In genomic region chr17:49452173-49452572, GRCh38 we compare ENCODE assay signal across 32 cellular contexts. TPM values are rescaled to one million over a fixed set of nuclear protein-coding genes. Genes with fewer than 3 reads are reported as not detected.
DNase-seq lines count a peak whose midpoint lies in the region; ATAC-seq and TF ChIP-seq lines count a peak whose summit lies in the region.
"Had no signal": no experiment of that assay in that cellular context is flagged by ENCODE, and none has a peak within 500 bp of the region (broad histone marks: within the 10 kb centered on the region; RNA-seq: fewer than 3 reads in every experiment).

No MANE protein-coding gene starts in this region.

- intact Hi-C loops in HCT116 (cut with micrococcal nuclease), result no loop called here
- intact Hi-C loops in CD14-positive monocyte (cut with micrococcal nuclease), result no loop called here

- no peak overlapping the region for H3K4me3 Mint-ChIP-seq in endodermal cell
- H3K4me3 Mint-ChIP-seq in CD14-positive monocyte, result no peak overlapping the region

- H3K4me3 ChIP-seq in BLaER1 treated with 17β-estradiol and CSF1 and Interleukin-3, amounts not matched to agents 10 nM and 100 nM, result no peak overlapping the region
- H3K4me3 ChIP-seq in HCT116 (replicated peaks in 1 of 2; ENCODE audit: low read depth in 1 of 2, low read length in 2 of 2) (no peak overlapping the region), endodermal cell (ENCODE audit: low read length) (no peak overlapping the region)
- H3K4me3 ChIP-seq: gastroesophageal sphincter, right lobe of liver, suprapubic skin had no signal

- H3K9me2 ChIP-seq in HCT116 (ENCODE audit: insufficient read depth), result no peaks in the 10 kb centered on the region

- H3K36me3 ChIP-seq in BLaER1 treated with 17β-estradiol and CSF1 and Interleukin-3, amounts not matched to agents 10 nM and 100 nM, result no peaks in the 10 kb centered on the region
- H3K36me3 ChIP-seq in HCT116 (ENCODE audit: control insufficient read depth in 1 of 2, insufficient read depth in 2 of 2, low read length in 2 of 2) (no peaks in the 10 kb centered on the region), endodermal cell (ENCODE audit: control insufficient read depth, insufficient read depth, low read length) (no peaks in the 10 kb centered on the region)
- H3K36me3 ChIP-seq: gastroesophageal sphincter, neutrophil, right lobe of liver, suprapubic skin had no signal

- TF ChIP-seq RAD21 in HCT116 (IDR thresholded peaks at IDR 0.05; ENCODE audit: low read depth), result no peak

- H3K9me3 ChIP-seq in BLaER1 treated with 17β-estradiol and CSF1 and Interleukin-3, amounts not matched to agents 10 nM and 100 nM (replicated peaks in 1 of 11), result peaks cover 0 to 7% (median 0%) of the 10 kb centered on the region in 11 experiments; a peak in 4 of 22 replicates
- H3K9me3 ChIP-seq in HCT116 (ENCODE audit: control insufficient read depth in 1 of 2, insufficient read depth in 1 of 2, low read depth in 1 of 2, low read length in 2 of 2) (no peaks in the 10 kb centered on the region), endodermal cell (ENCODE audit: control insufficient read depth, low read length) (no peaks in the 10 kb centered on the region)
- H3K9me3 ChIP-seq: gastroesophageal sphincter, neutrophil, right lobe of liver, suprapubic skin had no signal

- H3K27ac Mint-ChIP-seq in endodermal cell (no peak overlapping the region), CD14-positive monocyte (no peak overlapping the region)
- H3K27ac Mint-ChIP-seq: progenitor cell of endocrine pancreas had no signal

- no peaks in the 10 kb centered on the region for H3K79me2 ChIP-seq in HCT116 (ENCODE audit: insufficient read depth, low read length)

- CTCF ChIA-PET in HCT116 (lab: Charles Lee), result no interaction called here

- peak overlapping the region; percentile 33 to 82 (median 72) for H3K4me2 ChIP-seq in BLaER1 treated with 17β-estradiol and CSF1 and Interleukin-3, amounts not matched to agents 10 nM and 100 nM
- H3K4me2 ChIP-seq in HCT116 (ENCODE audit: low read length), result no peak overlapping the region

- H3K9me3 Mint-ChIP-seq in endodermal cell, result no peaks in the 10 kb centered on the region
- no peaks in the 10 kb centered on the region for H3K9me3 Mint-ChIP-seq in CD14-positive monocyte

- no peak overlapping the region for H2AFZ ChIP-seq in HCT116 (ENCODE audit: low read depth, low read length, poor library complexity, severe bottlenecking)

- TF ChIP-seq CTCF in HCT116 (IDR thresholded peaks at IDR 0.05 in 2 of 3, conservative IDR thresholded peaks at IDR 0.05 in 1 of 3; ENCODE audit: borderline replicate concordance in 1 of 3, insufficient read depth in 1 of 3, low read depth in 2 of 3, low read length in 2 of 3) (no peak), endodermal cell (conservative IDR thresholded peaks at IDR 0.05) (no peak), CD14-positive monocyte (IDR thresholded peaks at IDR 0.05) (no peak)

- H4K20me1 ChIP-seq in BLaER1 treated with 17β-estradiol and CSF1 and Interleukin-3, amounts not matched to agents 10 nM and 100 nM, result no peaks in the 10 kb centered on the region
- H4K20me1 ChIP-seq in HCT116 (ENCODE audit: insufficient read depth), result no peaks in the 10 kb centered on the region

- no peak for TF ChIP-seq POLR2A in HCT116 (IDR thresholded peaks at IDR 0.05; ENCODE audit: borderline replicate concordance, extremely low read depth, insufficient read depth, insufficient read length)

- no peak overlapping the region for H3K9ac ChIP-seq in BLaER1 treated with 17β-estradiol and CSF1 and Interleukin-3, amounts not matched to agents 10 nM and 100 nM
- no peak overlapping the region for H3K9ac ChIP-seq in HCT116 (ENCODE audit: low read length)
- no peak overlapping the region for H3K9ac ChIP-seq in endodermal cell (ENCODE audit: extremely low read depth, low read length, poor library complexity, severe bottlenecking)

- peaks cover 56 to 78% (median 67%) of the 10 kb centered on the region in 10 experiments for H3K4me1 ChIP-seq in BLaER1 treated with 17β-estradiol and CSF1 and Interleukin-3, amounts not matched to agents 10 nM and 100 nM
- H3K4me1 ChIP-seq in HCT116 (ENCODE audit: control insufficient read depth in 1 of 2, insufficient read depth in 2 of 2, low read length in 2 of 2), result peaks cover 5 to 27% of the 10 kb centered on the region in 2 experiments; a peak in 3 of 4 replicates
- no peaks in the 10 kb centered on the region for H3K4me1 ChIP-seq in endodermal cell (ENCODE audit: control insufficient read depth, insufficient read depth, low read length)
- H3K4me1 ChIP-seq: gastroesophageal sphincter, right lobe of liver had no signal

- BruUV-seq in HCT116 (replicated peaks; lab: Mats Ljungman, UMichigan), result no TSS peak

- H3K36me3 Mint-ChIP-seq in endodermal cell (ENCODE audit: low read depth) (no peaks in the 10 kb centered on the region), CD14-positive monocyte (no peaks in the 10 kb centered on the region)

- POLR2A ChIA-PET in HCT116 (lab: Charles Lee), result no interaction called here

- no peaks in the 10 kb centered on the region; a peak in 3 of 22 replicates for H3K27me3 ChIP-seq in BLaER1 treated with 17β-estradiol and CSF1 and Interleukin-3, amounts not matched to agents 10 nM and 100 nM
- H3K27me3 ChIP-seq in HCT116 (ENCODE audit: insufficient read depth, low read length) (peaks cover 8% of the 10 kb centered on the region; the same call in 1 of the 2 replicates), endodermal cell (ENCODE audit: control insufficient read depth, insufficient read depth, low read length, poor library complexity, severe bottlenecking) (peaks cover 29% of the 10 kb centered on the region)
- H3K27me3 ChIP-seq: right lobe of liver had no signal

- RAD21 ChIA-PET in HCT116 (lab: Charles Lee; ENCODE audit: low non-redundant PET in 1 of 2, low total read pairs in 2 of 2, uncharacterized antibody in 2 of 2, unreplicated experiment in 2 of 2), result no interaction called here

- H3K4me1 Mint-ChIP-seq in endodermal cell (no peaks in the 10 kb centered on the region), CD14-positive monocyte (peaks cover 25% of the 10 kb centered on the region)

- 0 out of 2 replicates have a peak, but pooled peaks have one; percentile 26 for ATAC-seq in HCT116
- ATAC-seq: gastroesophageal sphincter, left colon, right lobe of liver had no signal

- DNase-seq in HCT116 (ENCODE audit: low read depth, low spot score) (no peak), OCI-M1 (lab: John Stamatoyannopoulos, UW) (peak; percentile 8), endodermal cell (peak; percentile 65), MV-4-11 (lab: John Stamatoyannopoulos, UW) (no peak), OCI-M2 (lab: John Stamatoyannopoulos, UW; ENCODE audit: unreplicated experiment) (no peak), CD14-positive monocyte (ENCODE audit: low spot score) (no peak)
- DNase-seq in central memory CD4-positive, alpha-beta T cell, result no peak
- DNase-seq: ACHN; activated CD4-positive, CD25-positive, alpha-beta regulatory T cell treated with anti-CD3 and anti-CD28 coated beads, Interleukin-2, amount 50 U/mL, for 72 hours; activated gamma-delta T cell; activated T-cell treated with anti-CD3 and anti-CD28 coated beads, Interleukin-2, amount 50 U/mL, for 1 hour; Calu3; caudate nucleus; dermis blood vessel endothelial cell; GOT3; hippocampal formation; KBM-7; left colon; mammary epithelial cell; MM.1S; NCI-H1417 treated with DMSO at 0.1 percent for 48 hours; NCI-H2107; NCI-H446; right lobe of liver; SHP77; stimulated activated naive CD4-positive, alpha-beta T cell had no signal

- WGBS in endodermal cell (ENCODE audit: insufficient coverage in 1 of 2, insufficient read length in 1 of 2), 2 experiments, result 89% methylated on average over 6 of the region's 6 CpGs; no CpG with 5 or more reads in 1 of the 2 experiments

- H3K27ac ChIP-seq in BLaER1 treated with 17β-estradiol and CSF1 and Interleukin-3, amounts not matched to agents 10 nM and 100 nM, result peak overlapping the region in 4 of 11 experiments; percentile 16 to 63 (median 59); a peak in 7 of 22 replicates
- H3K27ac ChIP-seq in HCT116 (ENCODE audit: low read depth, low read length), result no peak overlapping the region
- no peak overlapping the region for H3K27ac ChIP-seq in endodermal cell (ENCODE audit: low read depth, low read length)
- H3K27ac ChIP-seq: neutrophil, right lobe of liver, suprapubic skin had no signal

- H3K27me3 Mint-ChIP-seq in endodermal cell (ENCODE audit: insufficient read depth), result peaks cover 59% of the 10 kb centered on the region
- H3K27me3 Mint-ChIP-seq in CD14-positive monocyte (ENCODE audit: low read depth in 3 of 3), result peaks cover 5 to 14% (median 14%) of the 10 kb centered on the region in 3 donors

TF ChIP-seq in HCT116, 20 proteins besides CTCF, POLR2A, EP300 and RAD21:
- TF ChIP-seq ATF3 (IDR thresholded peaks at IDR 0.05) (no peak), MAX (IDR thresholded peaks at IDR 0.05) (no peak), SRF (IDR thresholded peaks at IDR 0.05; ENCODE audit: low read depth) (no peak), FOSL1 (IDR thresholded peaks at IDR 0.05; ENCODE audit: low read depth) (no peak), ELF1 (IDR thresholded peaks at IDR 0.05; ENCODE audit: borderline replicate concordance, low read depth) (no peak), CBX3 (IDR thresholded peaks at IDR 0.05; ENCODE audit: low read depth) (no peak)
TF ChIP-seq in HCT116: peak in this region for 0.

RNA-seq across cellular contexts. Expression of gene PHB1, which starts 37.5 kb away (rescaled TPM):
- 534 TPM for total RNA-seq in HCT116 (2021; ENCODE audit: unreplicated experiment)
- polyA plus RNA-seq in HCT116 (2012), result 610 and 700 TPM in 2 replicates
- total RNA-seq in endodermal cell, result 100 to 1,000 TPM; 227 to 263 TPM
- 109 TPM for polyA plus RNA-seq in endodermal cell (2013, experiment 1 of 2)
- 101 TPM for polyA plus RNA-seq in endodermal cell (2013, experiment 2 of 2)
- 10 to 100 TPM; 83.9 to 89.2 TPM for polyA plus RNA-seq in CD14-positive monocyte

RNA-seq across cellular contexts. Expression of gene NGFR, which starts 42.9 kb away (rescaled TPM):
- total RNA-seq in HCT116 (2021; ENCODE audit: unreplicated experiment) (6.1 TPM), endodermal cell (1 to 10 TPM; 1.3 to 1.6 TPM)
- polyA plus RNA-seq in HCT116 (2012), result 6.0 and 8.4 TPM in 2 replicates
- 24.5 TPM for polyA plus RNA-seq in endodermal cell (2013, experiment 1 of 2)
- 22.1 TPM for polyA plus RNA-seq in endodermal cell (2013, experiment 2 of 2)
- polyA plus RNA-seq in CD14-positive monocyte, result under 1 TPM in 1 of 2 donors, not detected in 1; 0.05 TPM
- total RNA-seq: activated CD8-positive, alpha-beta memory T cell treated with anti-CD3 and anti-CD28 coated beads for 36 hours; dermis blood vessel endothelial cell had no signal

Comparison
In these comparisons a context has a peak if more than half of its experiments do, and no peak if none do; other contexts are left out.
1. DNase-seq: peak in OCI-M1 (single experiment) and endodermal cell (single experiment); none in HCT116 (single experiment), MV-4-11 (single experiment), OCI-M2 (single experiment), central memory CD4-positive, alpha-beta T cell (single experiment) and CD14-positive monocyte (single experiment).